Comparison of ENCODE assay signal across 1 cellular context in the genomic region with DNA sequence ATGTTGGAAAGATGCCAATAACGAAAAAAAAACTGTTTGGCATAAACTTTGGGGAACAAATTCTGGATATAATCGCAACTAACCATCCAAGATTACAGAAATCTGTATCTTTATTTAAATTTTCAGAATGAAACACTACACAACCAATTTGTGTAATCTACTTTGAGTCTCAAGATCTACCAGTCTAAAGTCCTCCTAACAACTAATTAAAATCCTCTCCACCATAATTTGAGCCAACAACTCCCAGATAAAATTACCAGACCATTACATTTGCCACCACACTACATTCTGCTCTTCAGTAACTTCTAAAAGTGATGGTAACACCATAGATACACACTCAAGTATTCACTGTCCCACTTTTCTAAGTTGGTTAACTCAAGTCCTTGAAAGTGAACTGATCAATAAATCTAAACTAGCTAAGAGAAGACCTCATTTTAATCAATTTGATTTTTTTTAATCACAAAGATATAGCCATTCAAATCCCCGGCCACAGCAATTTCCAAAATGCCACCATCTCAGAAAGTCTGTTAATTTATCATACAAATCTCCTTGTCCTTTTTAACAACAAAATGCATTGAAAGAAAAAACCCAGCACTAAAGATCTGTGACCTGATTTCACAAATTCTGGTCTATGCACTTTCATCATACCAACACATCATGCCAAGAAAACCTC.
TF ChIP-seq lines count a peak whose summit lies in the region.

No MANE protein-coding gene starts in this region.

TF ChIP-seq in endothelial cell of umbilical vein, 7 proteins besides CTCF, POLR2A, EP300 and RAD21 (continued from another document):
- TF ChIP-seq GATA2 (IDR thresholded peaks at IDR 0.05; ENCODE audit: insufficient read depth, insufficient read length, low read depth, low read length): no peak
